8 cellular contexts compared by ENCODE assay signal in the genomic region with DNA sequence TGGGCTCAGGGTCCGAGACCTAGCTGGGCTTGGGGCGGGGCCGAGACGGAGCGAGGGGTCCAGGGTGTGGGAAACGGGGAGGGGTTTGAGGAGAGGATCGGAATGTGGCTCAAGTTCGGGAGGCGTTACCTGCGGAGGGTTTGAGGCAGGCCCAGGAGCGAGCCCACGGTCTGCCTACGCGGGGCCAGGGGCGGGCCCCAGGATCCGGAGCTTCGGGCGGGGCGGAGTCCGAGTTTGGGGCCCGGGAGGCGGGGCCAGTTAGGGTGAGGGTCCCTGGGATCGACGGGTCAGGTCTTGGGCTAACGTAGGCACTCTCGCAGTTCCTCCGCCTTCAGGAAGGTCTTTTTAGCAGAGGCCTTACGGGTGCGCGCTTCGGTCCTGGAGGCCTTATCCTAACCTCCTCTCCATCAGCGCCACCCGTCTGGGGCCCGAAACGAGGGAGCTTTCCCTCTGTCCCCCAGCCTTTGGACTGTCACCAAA. TPM values are rescaled to one million over a fixed set of nuclear protein-coding genes. Genes with fewer than 3 reads are reported as not detected.
DNase-seq lines count a peak whose midpoint lies in the region; ATAC-seq and TF ChIP-seq lines count a peak whose summit lies in the region.
"Not testable (repeated sequence)": the region's sequence is repeated elsewhere in the genome, so short reads cannot be mapped to it uniquely, and the experiment has no call there.

No MANE protein-coding gene starts in this region.

- not testable (repeated sequence) for H3K27me3 ChIP-seq in CD4-positive, alpha-beta T cell (ENCODE audit: control insufficient read depth, insufficient read depth, low read length); NT2/D1 (ENCODE audit: insufficient read depth, insufficient read length); iPS-15b (ENCODE audit: control insufficient read depth, insufficient read depth, low read length)

- POLR2A ChIA-PET in CD4-positive, alpha-beta T cell (lab: Charles Lee): interaction anchor here (0.6 to 1.3 kb wide), 5 partner anchors 116 to 1625 kb away, joined by 3 to 6 read pairs (median 3); a partner anchor contains a TSS

- H3K36me3 ChIP-seq in NT2/D1 (ENCODE audit: insufficient read depth, insufficient read length, low read length); iPS-15b (ENCODE audit: control insufficient read depth, insufficient read depth, low read length): not testable (repeated sequence)

- H3K4me3 ChIP-seq in HFF-Myc (replicated peaks; ENCODE audit: low read depth, low read length) (peak overlapping the region; percentile 49), NT2/D1 (ENCODE audit: insufficient read length, low read depth) (peak overlapping the region; percentile 69), iPS-15b (ENCODE audit: low read depth, low read length) (peak overlapping the region; percentile 55)

- H3K27me3 Mint-ChIP-seq in CD4-positive, alpha-beta T cell; neural crest cell (ENCODE audit: low read depth): not testable (repeated sequence)

- not testable (repeated sequence) for H3K9me3 Mint-ChIP-seq in CD4-positive, alpha-beta T cell; neural crest cell

- not testable (repeated sequence) for TF ChIP-seq CTCF in CD4-positive, alpha-beta T cell (IDR thresholded peaks at IDR 0.05); HFF-Myc (IDR thresholded peaks at IDR 0.05; ENCODE audit: low read depth, low read length, missing control alignments); neural crest cell (conservative IDR thresholded peaks at IDR 0.05)

- H3K4me1 Mint-ChIP-seq in CD4-positive, alpha-beta T cell (ENCODE audit: low read depth): peaks cover 14% of the 10 kb centered on the region
- peaks cover 10% of the 10 kb centered on the region for H3K4me1 Mint-ChIP-seq in neural crest cell

- H3K36me3 Mint-ChIP-seq in CD4-positive, alpha-beta T cell (ENCODE audit: low read depth): peaks cover 12% of the 10 kb centered on the region
- H3K36me3 Mint-ChIP-seq in neural crest cell (ENCODE audit: low read depth): not testable (repeated sequence)

- peak overlapping the region; percentile 99 for H3K4me3 Mint-ChIP-seq in CD4-positive, alpha-beta T cell
- H3K4me3 Mint-ChIP-seq in neural crest cell: peak overlapping the region; percentile 99

- peak overlapping the region; percentile 87 for H3K9ac ChIP-seq in NT2/D1 (ENCODE audit: insufficient read length, low read depth)
- not testable (repeated sequence) for H3K9ac ChIP-seq in iPS-15b (ENCODE audit: low read depth, low read length)

- peak in 1 of 10 experiments; percentile 66 for DNase-seq in CD4-positive, alpha-beta T cell
- not testable (repeated sequence) for DNase-seq in HFF-Myc (ENCODE audit: extremely low read depth, low read depth); neural crest cell (ENCODE audit: low read depth, low spot score)
- DNase-seq in NT2/D1 (ENCODE audit: low read depth, low spot score): peak; percentile 97
- DNase-seq in activated T-cell treated with anti-CD3 and anti-CD28 coated beads for 1 hour (ENCODE audit: low read depth): peak; percentile 44
- DNase-seq in dermis blood vessel endothelial cell: peak; percentile 24
- peak in 12 of 49 donors; percentile 37 to 72 (median 58) for DNase-seq in substantia nigra (lab: John Stamatoyannopoulos, UW)

- not testable (repeated sequence) for ATAC-seq in CD4-positive, alpha-beta T cell (ENCODE audit: poor library complexity)

- intact Hi-C loops in CD4-positive, alpha-beta T cell (cut with DNase I, micrococcal nuclease): loop anchor here in 1 of 2 experiments (2.0 to 10.0 kb wide), 2 partner anchors 217 to 671 kb away; a partner anchor contains a TSS

- H3K4me1 ChIP-seq in NT2/D1 (ENCODE audit: insufficient read depth, insufficient read length); iPS-15b (ENCODE audit: control insufficient read depth, insufficient read depth, low read length): not testable (repeated sequence)

- H3K9me3 ChIP-seq in CD4-positive, alpha-beta T cell (ENCODE audit: control insufficient read depth, low read length); NT2/D1 (ENCODE audit: insufficient read depth, low read length); iPS-15b (ENCODE audit: control insufficient read depth, insufficient read depth, low read length): not testable (repeated sequence)

- H3K27ac ChIP-seq in CD4-positive, alpha-beta T cell (ENCODE audit: low read depth, low read length): peak overlapping the region; percentile 53
- peak overlapping the region; percentile 59 for H3K27ac ChIP-seq in substantia nigra (ENCODE audit: low read depth, low read length, poor library complexity, severe bottlenecking)

- H3K27ac Mint-ChIP-seq in CD4-positive, alpha-beta T cell: peak overlapping the region; percentile 97
- H3K27ac Mint-ChIP-seq in neural crest cell (ENCODE audit: unreplicated experiment): peak overlapping the region; percentile 35

- CTCF ChIA-PET in CD4-positive, alpha-beta T cell (lab: Charles Lee): interaction anchor here (0.8 kb wide), 1 partner anchor 177 kb away, joined by 3 read pairs; a partner anchor contains a TSS

RNA-seq across cellular contexts. Expression of a gene that starts 16.3 kb away (rescaled TPM):
- total RNA-seq in CD4-positive, alpha-beta T cell: under 1 TPM; 0.30 to 0.47 TPM
- total RNA-seq in dermis blood vessel endothelial cell (0.05 TPM in 1 of 2 replicates, not detected in the other), neural crest cell (not detected in 2 replicates)
